ENCODE assay signal across 8 cellular contexts in the genomic region with DNA sequence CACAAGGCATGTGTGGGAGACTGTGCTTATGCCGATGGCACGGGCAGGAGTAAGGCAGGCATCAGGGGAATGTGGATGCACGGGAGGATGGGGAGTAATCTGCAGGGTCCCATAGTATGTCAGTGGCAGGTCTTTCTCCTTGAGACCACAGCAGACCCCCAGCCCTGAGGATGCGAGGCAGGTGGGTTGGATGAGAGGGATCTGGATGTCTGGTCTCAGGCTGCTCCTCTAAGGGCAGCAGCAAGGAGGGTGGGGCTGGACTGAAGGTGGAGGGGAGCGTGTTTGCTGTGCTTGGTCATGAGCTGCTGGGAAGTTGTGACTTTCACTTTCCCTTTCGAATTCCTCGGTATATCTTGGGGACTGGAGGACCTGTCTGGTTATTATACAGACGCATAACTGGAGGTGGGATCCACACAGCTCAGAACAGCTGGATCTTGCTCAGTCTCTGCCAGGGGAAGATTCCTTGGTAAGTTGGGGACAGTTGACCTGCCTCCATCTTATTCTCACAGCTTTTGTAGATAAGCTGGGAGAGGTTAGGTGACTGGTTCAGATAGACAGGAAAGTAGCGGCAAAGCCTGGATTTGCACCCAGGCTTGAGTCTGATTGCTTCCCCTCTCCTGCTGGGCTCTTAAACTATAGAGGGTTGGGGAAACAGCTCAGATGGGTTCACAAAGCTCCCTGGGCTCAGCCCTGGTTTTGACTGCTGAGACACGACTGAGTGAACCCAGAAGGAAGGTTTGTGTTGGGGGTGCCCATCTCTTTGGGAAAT. TPM values are rescaled to one million over a fixed set of nuclear protein-coding genes. Genes with fewer than 3 reads are reported as not detected.
DNase-seq lines count a peak whose midpoint lies in the region; ATAC-seq, FAIRE-seq and TF ChIP-seq lines count a peak whose summit lies in the region.

A gene with protein sequence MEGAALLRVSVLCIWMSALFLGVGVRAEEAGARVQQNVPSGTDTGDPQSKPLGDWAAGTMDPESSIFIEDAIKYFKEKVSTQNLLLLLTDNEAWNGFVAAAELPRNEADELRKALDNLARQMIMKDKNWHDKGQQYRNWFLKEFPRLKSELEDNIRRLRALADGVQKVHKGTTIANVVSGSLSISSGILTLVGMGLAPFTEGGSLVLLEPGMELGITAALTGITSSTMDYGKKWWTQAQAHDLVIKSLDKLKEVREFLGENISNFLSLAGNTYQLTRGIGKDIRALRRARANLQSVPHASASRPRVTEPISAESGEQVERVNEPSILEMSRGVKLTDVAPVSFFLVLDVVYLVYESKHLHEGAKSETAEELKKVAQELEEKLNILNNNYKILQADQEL (plus strand): TSS at position 380 of the 769 bp plus-strand sequence. CDS start 1,823 bp downstream, outside the sequence.

- no peak within 1 kb of the TSS for H3K14ac ChIP-seq in neuronal stem cell (ENCODE audit: low read length)

- no peak within 1 kb of the TSS for H2BK120ac ChIP-seq in neuronal stem cell (ENCODE audit: low read depth, low read length)

- H2AFZ ChIP-seq in neuronal stem cell (ENCODE audit: low read length) = peak within 1 kb of the TSS; percentile 49

- H3K23ac ChIP-seq in neuronal stem cell (ENCODE audit: low read depth, low read length, poor library complexity) = no peak within 1 kb of the TSS

- no peaks in the 10 kb centered on the region for H3K79me1 ChIP-seq in neuronal stem cell (ENCODE audit: low read depth, low read length)

- H2BK5ac ChIP-seq in neuronal stem cell (ENCODE audit: low read length) = no peak within 1 kb of the TSS

- no peak within 1 kb of the TSS for H3K4ac ChIP-seq in neuronal stem cell (ENCODE audit: low read length)

- peaks cover 4 to 14% of the 10 kb centered on the region in 2 donors for H3K9me3 ChIP-seq in neuronal stem cell (replicated peaks in 1 of 2; ENCODE audit: control insufficient read depth in 2 of 2, insufficient read depth in 1 of 2, low read depth in 1 of 2, low read length in 2 of 2)

- no peak within 1 kb of the TSS for H2BK15ac ChIP-seq in neuronal stem cell (ENCODE audit: low read length)

- ATAC-seq in HG03108 (IDR thresholded peaks at IDR 0.05; ENCODE audit: unreplicated experiment) (peak; percentile 67), HG02642 (IDR thresholded peaks at IDR 0.05; ENCODE audit: poor library complexity, unreplicated experiment) (no peak)

- no peak within 1 kb of the TSS for H4K8ac ChIP-seq in neuronal stem cell (ENCODE audit: low read depth, low read length)

- no peak within 1 kb of the TSS for H4K91ac ChIP-seq in neuronal stem cell (ENCODE audit: low read depth, low read length, poor library complexity)

- H3K4me1 ChIP-seq in neuronal stem cell (ENCODE audit: control insufficient read depth in 2 of 2, insufficient read depth in 1 of 2, low read depth in 1 of 2, low read length in 2 of 2) = peaks cover 3 to 8% of the 10 kb centered on the region in 2 donors

- FAIRE-seq in GM12891 (lab: Jason Lieb, UNC) = peak; percentile 98

- TF ChIP-seq POLR2A in GM12891 (IDR thresholded peaks at IDR 0.05; ENCODE audit: low read depth, low read length) = peak; percentile 47; the same call in 1 of the 2 replicates

- H3K36me3 ChIP-seq in neuronal stem cell (replicated peaks in 1 of 2; ENCODE audit: control insufficient read depth in 2 of 2, insufficient read depth in 2 of 2, low read length in 2 of 2) = no peaks in the 10 kb centered on the region

- DNase-seq in GM12891 (ENCODE audit: insufficient read length, low spot score) (peak; percentile 34), epithelial cell of prostate (ENCODE audit: low read depth, low spot score) (peak; percentile 22), neuronal stem cell (ENCODE audit: low spot score) (no peak), NCI-H446 (lab: John Stamatoyannopoulos, UW) (no peak), NCI-H345 (lab: John Stamatoyannopoulos, UW) (no peak)
- DNase-seq in activated CD4-positive, alpha-beta T cell treated with anti-CD3 and anti-CD28 coated beads, Interleukin-2, amount 50 U/mL, for 4 hours = peak; percentile 44 to 49

- no peak within 1 kb of the TSS for H3K9ac ChIP-seq in neuronal stem cell (ENCODE audit: low read depth, low read length, poor library complexity)

- no peak within 1 kb of the TSS for H3K4me2 ChIP-seq in neuronal stem cell (ENCODE audit: insufficient read depth, low read length, poor library complexity, severe bottlenecking)

- no peaks in the 10 kb centered on the region for H3K27me3 ChIP-seq in neuronal stem cell (ENCODE audit: control insufficient read depth in 3 of 3, insufficient read depth in 3 of 3, low read depth in 1 of 3, low read length in 3 of 3)

- no peak within 1 kb of the TSS for H2BK12ac ChIP-seq in neuronal stem cell (ENCODE audit: low read length)

- H3K18ac ChIP-seq in neuronal stem cell (ENCODE audit: low read length) = no peak within 1 kb of the TSS

- H3K27ac ChIP-seq in epithelial cell of prostate (no peak within 1 kb of the TSS), neuronal stem cell (replicated peaks; ENCODE audit: low read length) (no peak within 1 kb of the TSS)

- H2AK5ac ChIP-seq in neuronal stem cell (ENCODE audit: low read depth, low read length) = peak within 1 kb of the TSS; percentile 17

- no CpG with 5 or more reads among the region's 10 CpGs for WGBS in neuronal stem cell (ENCODE audit: extremely low coverage in 2 of 2, insufficient read length in 2 of 2, insufficient replicate concordance in 1 of 2), 2 donors

- no peak within 1 kb of the TSS for H3K4me3 ChIP-seq in neuronal stem cell (ENCODE audit: low read length in 2 of 2)

TF ChIP-seq in GM12891, 5 proteins besides CTCF, POLR2A, EP300 and RAD21:
- TF ChIP-seq POLR2AphosphoS5 (IDR thresholded peaks at IDR 0.05; ENCODE audit: low read depth, low read length) (peak; percentile 48; the same call in 1 of the 2 replicates), POU2F2 (IDR thresholded peaks at IDR 0.05; ENCODE audit: low read depth, low read length) (no peak)

RNA-seq across cellular contexts. Expression of the gene that starts here (rescaled TPM):
- polyA plus RNA-seq in GM12891 (2012; ENCODE audit: low read depth, missing spikeins) = 46.5 TPM
- 0.06 TPM for polyA plus RNA-seq in neuronal stem cell (2013, experiment 1 of 2)
- 0.03 TPM for polyA plus RNA-seq in neuronal stem cell (2013, experiment 2 of 2)

Comparison
In these comparisons a context has a peak if more than half of its experiments do, and no peak if none do; other contexts are left out.
1. DNase-seq: peak in GM12891 (single experiment), activated CD4-positive, alpha-beta T cell treated with anti-CD3 and anti-CD28 coated beads, Interleukin-2, amount 50 U/mL, for 4 hours (2 of 2) and epithelial cell of prostate (single experiment); none in neuronal stem cell (single experiment), NCI-H446 (0 of 2) and NCI-H345 (single experiment).